1 cellular context compared by ENCODE assay signal in genomic region chr2:223797073-223797472, GRCh38.
A peak's percentile ranks its signal among the peaks of the same experiment; 100 is the strongest.
TF ChIP-seq lines count a peak whose summit lies in the region.

No MANE protein-coding gene starts in this region.

TF ChIP-seq in HCT116, 20 proteins besides CTCF, POLR2A, EP300 and RAD21 (continued from another document):
- TF ChIP-seq ELF1 (IDR thresholded peaks at IDR 0.05; ENCODE audit: borderline replicate concordance, low read depth) (no peak), EGR1 (IDR thresholded peaks at IDR 0.05; ENCODE audit: low read depth) (no peak), EZH2phosphoT487 (IDR thresholded peaks at IDR 0.05; ENCODE audit: borderline replicate concordance) (no peak), MAX (IDR thresholded peaks at IDR 0.05) (peak; percentile 75), EZH2 (IDR thresholded peaks at IDR 0.05) (no peak), POLR2AphosphoS5 (IDR thresholded peaks at IDR 0.05; ENCODE audit: low read depth, low read length) (0 out of 2 replicates have a peak, but pooled peaks have one; percentile 28), ATF3 (IDR thresholded peaks at IDR 0.05) (no peak), CEBPB (IDR thresholded peaks at IDR 0.05; ENCODE audit: low read depth) (no peak), REST (IDR thresholded peaks at IDR 0.05; ENCODE audit: low read depth) (no peak)
TF ChIP-seq in HCT116: peak in this region for 6.
